Comparison of ENCODE assay signal across 13 cellular contexts in genomic region chr10:109975251-109975650, GRCh38.
"Had no signal": no experiment of that assay in that cellular context is flagged by ENCODE, and none has a peak within 500 bp of the region (broad histone marks: within the 10 kb centered on the region; RNA-seq: fewer than 3 reads in every experiment).

No MANE protein-coding gene starts in this region.

- H3K27me3 ChIP-seq: gastroesophageal sphincter, heart right ventricle, suprapubic skin had no signal

- H3K4me3 ChIP-seq: gastroesophageal sphincter, heart right ventricle, prostate gland, suprapubic skin had no signal

- H3K9me3 ChIP-seq: gastroesophageal sphincter, heart right ventricle, prostate gland, suprapubic skin had no signal

- H3K27ac ChIP-seq: gastroesophageal sphincter, heart right ventricle, prostate gland, suprapubic skin had no signal

- DNase-seq: activated naive CD4-positive, alpha-beta T cell treated with Interleukin-2 at 50 U/mL for 16 hours; erythroblast; heart right ventricle; mammary epithelial cell; naive thymus-derived CD4-positive, alpha-beta T cell; nucleus accumbens; right cardiac atrium; stimulated activated naive CD8-positive, alpha-beta T cell treated with anti-CD3 and anti-CD28 coated beads, Interleukin-15, Interleukin-2, amounts not matched to agents 100 U/mL and 50 U/mL, for 24 hours had no signal

- H3K36me3 ChIP-seq: gastroesophageal sphincter, heart right ventricle, prostate gland, suprapubic skin had no signal

- ATAC-seq: activated CD4-positive, CD25-positive, alpha-beta regulatory T cell treated with anti-CD3 and anti-CD28 coated beads, Interleukin-2, amount 50 U/mL, for 24 hours; activated T-helper 17 cell treated with anti-CD3 and anti-CD28 coated beads, Interleukin-2, amount 50 U/mL, for 72 hours; gastroesophageal sphincter; heart right ventricle; naive thymus-derived CD4-positive, alpha-beta T cell; right cardiac atrium; stimulated activated naive CD8-positive, alpha-beta T cell treated with anti-CD3 and anti-CD28 coated beads, Interleukin-15, Interleukin-2, amounts not matched to agents 100 U/mL and 50 U/mL, for 24 hours had no signal

- H3K4me1 ChIP-seq: prostate gland had no signal
